8 cellular contexts compared by ENCODE assay signal in genomic region chr16:25106567-25107465, GRCh38. TPM values are rescaled to one million over a fixed set of nuclear protein-coding genes. Genes with fewer than 3 reads are reported as not detected.
A peak's percentile ranks its signal among the peaks of the same experiment; 100 is the strongest.
DNase-seq lines count a peak whose midpoint lies in the region; ATAC-seq and TF ChIP-seq lines count a peak whose summit lies in the region.

No MANE protein-coding gene starts in this region.

- peaks cover 21% of the 10 kb centered on the region for H3K79me2 ChIP-seq in Karpas-422 (ENCODE audit: low read length)

- H2AFZ ChIP-seq in Karpas-422 (ENCODE audit: low read length): peak overlapping the region; percentile 79; the same call in 1 of the 2 replicates

- peak overlapping the region; percentile 86 for H3K4me2 ChIP-seq in Karpas-422 (ENCODE audit: low read depth, low read length, poor library complexity, severe bottlenecking)

- H3K27ac Mint-ChIP-seq in nephron: peak overlapping the region; percentile 74 to 90 (median 89)

- peak; percentile 68 for DNase-seq in COR-L47 (lab: John Stamatoyannopoulos, UW)
- DNase-seq in Karpas-422: peak; percentile 96
- peak; percentile 92 for DNase-seq in RPMI8226
- DNase-seq in activated gamma-delta T cell (lab: John Stamatoyannopoulos, UW): peak; percentile 73
- peak; percentile 68 for DNase-seq in fibroblast of the conjunctiva (ENCODE audit: low read depth)
- DNase-seq in stimulated activated naive CD4-positive, alpha-beta T cell (lab: John Stamatoyannopoulos, UW): peak; percentile 11 to 74 (median 48)

- H3K36me3 ChIP-seq in Karpas-422 (ENCODE audit: insufficient read depth, low read length): no peaks in the 10 kb centered on the region

- peaks cover 26% of the 10 kb centered on the region for H3K4me1 ChIP-seq in Karpas-422 (ENCODE audit: low read length)

- no peak for TF ChIP-seq CTCF in nephron (IDR thresholded peaks at IDR 0.05; ENCODE audit: unreplicated experiment in 3 of 3)

- peak; percentile 42 for ATAC-seq in GM21423 (IDR thresholded peaks at IDR 0.05; ENCODE audit: unreplicated experiment)

- peak overlapping the region; percentile 79 for H3K4me3 ChIP-seq in Karpas-422 (ENCODE audit: low read length)

- H3K36me3 Mint-ChIP-seq in nephron (ENCODE audit: low read depth): no peaks in the 10 kb centered on the region

- peak overlapping the region; percentile 80 for H3K9ac ChIP-seq in Karpas-422 (ENCODE audit: low read length)

- H3K4me3 Mint-ChIP-seq in nephron: peak overlapping the region; percentile 95 to 99 (median 99)

- no peaks in the 10 kb centered on the region for H3K9me3 ChIP-seq in Karpas-422 (ENCODE audit: low read length)

- H3K27me3 Mint-ChIP-seq in nephron (ENCODE audit: low read depth): peaks cover 7% of the 10 kb centered on the region

- no peaks in the 10 kb centered on the region for H4K20me1 ChIP-seq in Karpas-422 (ENCODE audit: insufficient read depth, low read depth, low read length)

- peaks cover 35% of the 10 kb centered on the region for H3K4me1 Mint-ChIP-seq in nephron

- peak overlapping the region; percentile 42 for H3K27ac ChIP-seq in Karpas-422 (ENCODE audit: low read length)

- no peaks in the 10 kb centered on the region for H3K9me2 ChIP-seq in Karpas-422 (replicated peaks; ENCODE audit: insufficient read depth, low read length)

- H3K27me3 ChIP-seq in Karpas-422 (ENCODE audit: low read length): no peaks in the 10 kb centered on the region

- no peaks in the 10 kb centered on the region for H3K9me3 Mint-ChIP-seq in nephron

RNA-seq across cellular contexts. Expression of gene LCMT1, which starts 4.7 kb away (rescaled TPM):
- 29.1 and 31.5 TPM in 2 replicates for total RNA-seq in Karpas-422 (2014; rRNA removed; shearing (Covaris generic); ENCODE audit: low replicate concordance)

Comparison
In these comparisons a context has a peak if more than half of its experiments do, and no peak if none do; other contexts are left out.
1. Peak in every context shown above with its lines: DNase-seq, ATAC-seq, H3K4me3 ChIP-seq and H3K27ac ChIP-seq.